Comparison of ENCODE assay signal across 37 cellular contexts in the genomic region with DNA sequence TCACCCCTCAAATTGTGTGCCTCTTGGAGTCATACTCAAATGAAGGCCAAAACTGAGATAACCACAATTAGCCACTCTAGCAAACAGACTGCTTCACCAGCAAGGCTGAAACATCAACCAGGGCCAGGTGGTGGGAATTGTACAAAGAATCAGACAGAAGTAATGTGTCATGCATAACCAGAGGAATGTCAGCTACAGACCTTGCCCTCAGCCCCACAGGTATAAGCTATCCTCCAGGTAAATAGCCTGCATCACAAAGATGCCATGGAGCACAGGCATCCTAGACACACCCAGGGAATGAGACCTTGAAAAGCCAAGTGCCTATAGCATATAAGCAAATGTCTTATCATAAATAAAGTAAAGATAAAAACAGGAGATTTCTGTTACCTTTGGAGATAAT.
DNase-seq lines count a peak whose midpoint lies in the region; ATAC-seq, FAIRE-seq and TF ChIP-seq lines count a peak whose summit lies in the region.
"Had no signal": no experiment of that assay in that cellular context is flagged by ENCODE, and none has a peak within 500 bp of the region (broad histone marks: within the 10 kb centered on the region; RNA-seq: fewer than 3 reads in every experiment).

No MANE protein-coding gene starts in this region.

- no peak overlapping the region for H3K56ac ChIP-seq in mesendoderm (ENCODE audit: low read length)

- no peaks in the 10 kb centered on the region for H3K9me3 ChIP-seq in RWPE2 (ENCODE audit: severe bottlenecking)
- H3K9me3 ChIP-seq in trophoblast cell (ENCODE audit: insufficient read depth, low read depth, low read length): no peaks in the 10 kb centered on the region
- no peaks in the 10 kb centered on the region for H3K9me3 ChIP-seq in T-helper 17 cell (ENCODE audit: control insufficient read depth, low read length, poor library complexity, severe bottlenecking)
- H3K9me3 ChIP-seq: A549; BE2C; BLaER1; BLaER1 treated with 17β-estradiol and CSF1 and Interleukin-3, amounts not matched to agents 10 nM and 100 nM; Caco-2 had no signal

- TF ChIP-seq POLR2A in GM12892 (IDR thresholded peaks at IDR 0.05; ENCODE audit: low read depth, low read length): no peak

- 0 out of 3 replicates have a peak, but pooled peaks have one; percentile 29 for ATAC-seq in RWPE2 (ENCODE audit: low read depth)
- no peak for ATAC-seq in T-helper 17 cell
- no peak for ATAC-seq in GM19455 (IDR thresholded peaks at IDR 0.05; ENCODE audit: unreplicated experiment)
- no peak for ATAC-seq in HG03045 (IDR thresholded peaks at IDR 0.05; ENCODE audit: unreplicated experiment)
- ATAC-seq: A549; CD8-positive, alpha-beta T cell had no signal

- H3K4ac ChIP-seq in mesendoderm (ENCODE audit: low read depth, low read length) (no peak overlapping the region), trophoblast cell (ENCODE audit: low read depth, low read length) (no peak overlapping the region)

- peak; percentile 33 for FAIRE-seq in GM12892 (lab: Jason Lieb, UNC)
- FAIRE-seq: A204.1, A549, D721Med had no signal

- H2BK15ac ChIP-seq in mesendoderm (replicated peaks; ENCODE audit: low read depth): no peak overlapping the region

- no peaks in the 10 kb centered on the region for H3K36me3 Mint-ChIP-seq in T-helper 17 cell (ENCODE audit: low read depth)
- H3K36me3 Mint-ChIP-seq: CD14-positive monocyte; CD4-positive, alpha-beta memory T cell; CD4-positive, CD25-positive, alpha-beta regulatory T cell; CD8-positive, alpha-beta memory T cell; CD8-positive, alpha-beta T cell had no signal

- no peak overlapping the region for H3K4me3 ChIP-seq in RWPE2 (ENCODE audit: severe bottlenecking)
- H3K4me3 ChIP-seq in mesendoderm (ENCODE audit: low read length): no peak overlapping the region
- no peak overlapping the region for H3K4me3 ChIP-seq in trophoblast cell (ENCODE audit: low read depth, low read length)
- H3K4me3 ChIP-seq: A549; BLaER1; BLaER1 treated with 17β-estradiol and CSF1 and Interleukin-3, amounts not matched to agents 10 nM and 100 nM had no signal

- H3K27me3 ChIP-seq in RWPE2 (ENCODE audit: insufficient read depth, poor library complexity, severe bottlenecking): peaks cover 5% of the 10 kb centered on the region
- H3K27me3 ChIP-seq in mesendoderm (ENCODE audit: insufficient read depth, low read length, poor library complexity): no peaks in the 10 kb centered on the region
- H3K27me3 ChIP-seq in trophoblast cell (ENCODE audit: insufficient read depth, low read length): no peaks in the 10 kb centered on the region
- H3K27me3 ChIP-seq: BE2C; BLaER1; BLaER1 treated with 17β-estradiol and CSF1 and Interleukin-3, amounts not matched to agents 10 nM and 100 nM had no signal

- no peak for DNase-seq in GM12892 (ENCODE audit: insufficient read length)
- no peak for DNase-seq in RWPE2 (ENCODE audit: low spot score)
- no peak for DNase-seq in mesendoderm
- DNase-seq in trophoblast cell: peak; percentile 79 to 83
- no peak for DNase-seq in T-helper 17 cell
- no peak for DNase-seq in HuH-7 (ENCODE audit: low spot score)
- DNase-seq: 8988T; ACHN; AML-193; BE2C; C1 segment of cervical spinal cord; Caco-2; Calu3; CD4-positive, alpha-beta memory T cell; CD4-positive, alpha-beta T cell; CD4-positive, CD25-positive, alpha-beta regulatory T cell; CD8-positive, alpha-beta memory T cell; CD8-positive, alpha-beta T cell; COR-L47; DMS 273 treated with DMSO at 0.1 percent for 48 hours; DMS153; DMS53; DMS79; DMS79 treated with DMSO at 0.1 percent for 48 hours; DND-41; EL had no signal

- H3K18ac ChIP-seq in mesendoderm (ENCODE audit: low read length): no peak overlapping the region
- H3K18ac ChIP-seq in trophoblast cell (ENCODE audit: low read length): no peak overlapping the region

- no peaks in the 10 kb centered on the region for H3K4me1 ChIP-seq in RWPE2 (ENCODE audit: insufficient read depth, poor library complexity, severe bottlenecking)
- peaks cover 4% of the 10 kb centered on the region for H3K4me1 ChIP-seq in mesendoderm (ENCODE audit: control insufficient read depth, low read depth, low read length)
- H3K4me1 ChIP-seq in trophoblast cell (ENCODE audit: control insufficient read depth in 1 of 2, insufficient read depth in 2 of 2, low read length in 2 of 2): no peaks in the 10 kb centered on the region
- H3K4me1 ChIP-seq: A549, BLaER1 had no signal

- no peak overlapping the region for H3K9ac ChIP-seq in mesendoderm (ENCODE audit: low read length)
- H3K9ac ChIP-seq in trophoblast cell (ENCODE audit: low read length): no peak overlapping the region
- H3K9ac ChIP-seq: BLaER1; BLaER1 treated with 17β-estradiol and CSF1 and Interleukin-3, amounts not matched to agents 10 nM and 100 nM had no signal

- H4K5ac ChIP-seq in mesendoderm (ENCODE audit: low read length): no peak overlapping the region

- H3K79me2 ChIP-seq in mesendoderm (ENCODE audit: control insufficient read depth, insufficient read depth, low read length) (no peaks in the 10 kb centered on the region), trophoblast cell (ENCODE audit: control insufficient read depth, insufficient read depth, low read length, poor library complexity) (no peaks in the 10 kb centered on the region)

- no peaks in the 10 kb centered on the region for H3K36me3 ChIP-seq in RWPE2 (ENCODE audit: low read depth)
- no peaks in the 10 kb centered on the region for H3K36me3 ChIP-seq in mesendoderm (ENCODE audit: control insufficient read depth, insufficient read depth, low read length)
- H3K36me3 ChIP-seq in trophoblast cell (ENCODE audit: control insufficient read depth in 1 of 2, insufficient read depth in 2 of 2, low read length in 2 of 2): no peaks in the 10 kb centered on the region
- H3K36me3 ChIP-seq: BE2C; BLaER1; BLaER1 treated with 17β-estradiol and CSF1 and Interleukin-3, amounts not matched to agents 10 nM and 100 nM had no signal

- H3K14ac ChIP-seq in trophoblast cell (ENCODE audit: low read length): no peak overlapping the region

- peak overlapping the region; percentile 32 for H3K23ac ChIP-seq in mesendoderm (ENCODE audit: low read length)
- no peak overlapping the region for H3K23ac ChIP-seq in trophoblast cell (ENCODE audit: low read length)

- H2AK5ac ChIP-seq in mesendoderm (ENCODE audit: low read length) (no peak overlapping the region), trophoblast cell (ENCODE audit: low read length) (no peak overlapping the region)

- TF ChIP-seq CTCF in RWPE2 (IDR thresholded peaks at IDR 0.05; ENCODE audit: poor library complexity, severe bottlenecking): no peak

- no peak overlapping the region for H3K4me3 Mint-ChIP-seq in T-helper 17 cell
- H3K4me3 Mint-ChIP-seq: B cell; CD14-positive monocyte; CD4-positive, alpha-beta memory T cell; CD4-positive, alpha-beta T cell; CD4-positive, CD25-positive, alpha-beta regulatory T cell; CD8-positive, alpha-beta memory T cell; CD8-positive, alpha-beta T cell had no signal

- H2BK12ac ChIP-seq in trophoblast cell (ENCODE audit: low read length): no peak overlapping the region

- H3K27me3 Mint-ChIP-seq in T-helper 17 cell: no peaks in the 10 kb centered on the region
- H3K27me3 Mint-ChIP-seq: B cell; CD4-positive, alpha-beta memory T cell; CD4-positive, alpha-beta T cell; CD4-positive, CD25-positive, alpha-beta regulatory T cell; CD8-positive, alpha-beta memory T cell had no signal

- no peak overlapping the region for H4K12ac ChIP-seq in trophoblast cell (ENCODE audit: low read depth, low read length)

- no peak overlapping the region for H4K91ac ChIP-seq in trophoblast cell (ENCODE audit: low read depth, low read length)

- H3K79me1 ChIP-seq in mesendoderm (ENCODE audit: low read length): no peaks in the 10 kb centered on the region
- no peaks in the 10 kb centered on the region for H3K79me1 ChIP-seq in trophoblast cell (ENCODE audit: low read length)

- H2AFZ ChIP-seq in trophoblast cell (ENCODE audit: insufficient read depth, low read length, poor library complexity): no peak overlapping the region

- no peak overlapping the region for H3K27ac ChIP-seq in RWPE2 (ENCODE audit: poor library complexity, severe bottlenecking)
- no peak overlapping the region for H3K27ac ChIP-seq in mesendoderm (ENCODE audit: low read depth, low read length)
- no peak overlapping the region for H3K27ac ChIP-seq in trophoblast cell (ENCODE audit: low read depth, low read length)
- H3K27ac ChIP-seq: 22Rv1; A549; BLaER1; BLaER1 treated with 17β-estradiol and CSF1 and Interleukin-3, amounts not matched to agents 10 nM and 100 nM; C4-2B had no signal

- H4K8ac ChIP-seq in mesendoderm (ENCODE audit: low read depth, low read length) (no peak overlapping the region), trophoblast cell (ENCODE audit: low read depth, low read length) (no peak overlapping the region)

- H2BK5ac ChIP-seq in mesendoderm (ENCODE audit: low read length) (no peak overlapping the region), trophoblast cell (ENCODE audit: low read depth, low read length, poor library complexity) (no peak overlapping the region)

- no peak overlapping the region for H2BK120ac ChIP-seq in mesendoderm (ENCODE audit: low read depth, low read length)
- H2BK120ac ChIP-seq in trophoblast cell (ENCODE audit: insufficient read depth, low read length, poor library complexity): no peak overlapping the region

- no peak overlapping the region for H3K4me2 ChIP-seq in mesendoderm (ENCODE audit: low read length)
- no peak overlapping the region for H3K4me2 ChIP-seq in trophoblast cell (ENCODE audit: low read length)
- H3K4me2 ChIP-seq: A549; BLaER1; BLaER1 treated with 17β-estradiol and CSF1 and Interleukin-3, amounts not matched to agents 10 nM and 100 nM had no signal

- no peak overlapping the region for H3K27ac Mint-ChIP-seq in T-helper 17 cell
- H3K27ac Mint-ChIP-seq: B cell; CD14-positive monocyte; CD4-positive, alpha-beta memory T cell; CD4-positive, alpha-beta T cell; CD4-positive, CD25-positive, alpha-beta regulatory T cell; CD8-positive, alpha-beta memory T cell; CD8-positive, alpha-beta T cell had no signal

- H3K4me1 Mint-ChIP-seq in T-helper 17 cell: no peaks in the 10 kb centered on the region
- H3K4me1 Mint-ChIP-seq: CD4-positive, alpha-beta memory T cell; CD4-positive, CD25-positive, alpha-beta regulatory T cell; CD8-positive, alpha-beta memory T cell had no signal

Comparison
In these comparisons a context has a peak if more than half of its experiments do, and no peak if none do; other contexts are left out.
1. DNase-seq: peak in trophoblast cell (2 of 2); none in GM12892 (single experiment), RWPE2 (single experiment), mesendoderm (single experiment), T-helper 17 cell (0 of 3) and HuH-7 (single experiment).